27 cellular contexts compared by ENCODE assay signal in the genomic region with DNA sequence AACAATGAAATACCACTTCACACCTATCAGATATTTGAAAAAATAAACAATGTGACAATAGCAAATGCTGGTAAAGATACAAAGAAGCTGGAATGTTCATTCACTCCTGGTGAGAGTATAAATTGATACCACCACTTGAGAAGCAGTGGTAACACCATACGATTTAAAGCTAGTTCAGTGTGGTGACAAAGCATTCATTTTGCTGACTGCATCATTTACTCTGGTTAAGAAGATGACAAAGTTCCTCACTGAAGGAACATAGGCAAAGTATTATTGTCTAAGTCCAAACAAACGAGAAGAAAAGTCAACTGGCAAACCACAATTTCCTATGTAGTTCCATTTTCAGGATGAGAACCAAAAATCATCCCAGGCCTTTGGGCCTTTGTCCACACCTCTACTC.
"Had no signal": no experiment of that assay in that cellular context is flagged by ENCODE, and none has a peak within 500 bp of the region (broad histone marks: within the 10 kb centered on the region; RNA-seq: fewer than 3 reads in every experiment).

No MANE protein-coding gene starts in this region.

- H3K27ac ChIP-seq: epithelial cell of prostate, gastrocnemius medialis, heart left ventricle, hepatocyte, neutrophil, pancreas, stomach, testis, tibial artery had no signal

- H3K9me3 ChIP-seq: gastrocnemius medialis, mucosa of descending colon, neutrophil, pancreas, stomach, testis, tibial artery had no signal

- H3K4me1 ChIP-seq: gastrocnemius medialis, heart left ventricle, pancreas, stomach, testis, tibial artery had no signal

- H3K4me2 ChIP-seq: hepatocyte, smooth muscle cell had no signal

- H2AFZ ChIP-seq: hepatocyte had no signal

- H3K36me3 ChIP-seq: gastrocnemius medialis, heart left ventricle, neutrophil, pancreas, stomach, tibial artery had no signal

- DNase-seq: cortex of kidney; effector CD8-positive, alpha-beta T cell; endodermal cell; foreskin fibroblast; gastrocnemius medialis; heart left ventricle; kidney; mucosa of descending colon; naive B cell; pancreas; stimulated activated CD4-positive, alpha-beta T cell treated with anti-CD3 and anti-CD28 coated beads, Interleukin-12 subunit alpha, Interleukin-12 subunit beta, amount 100 ng/mL, for 4 hours; stimulated activated CD4-positive, alpha-beta T cell treated with anti-CD3 and anti-CD28 coated beads, Interleukin-1b, Interleukin-23, amount 100 ng/mL, for 48 hours; stimulated activated CD4-positive, alpha-beta T cell treated with anti-CD3 and anti-CD28 coated beads, Interleukin-4, amount 100 ng/mL, for 1 hour; stimulated activated CD8-positive, alpha-beta memory T cell treated with anti-CD3 and anti-CD28 coated beads, Interleukin-4, amount 100 ng/mL, for 48 hours; stimulated activated naive CD4-positive, alpha-beta T cell treated with Interleukin-2 at 50 U/mL for 16 hours; stomach; testis; tibial artery had no signal

- H3K79me2 ChIP-seq: hepatocyte had no signal

- FAIRE-seq: kidney had no signal

- H3K4me3 ChIP-seq: gastrocnemius medialis, heart left ventricle, hepatocyte, lung, mucosa of descending colon, pancreas, smooth muscle cell, stomach, testis, tibial artery had no signal

- H3K27me3 ChIP-seq: hepatocyte, neutrophil, stomach, testis, tibial artery had no signal

- ATAC-seq: esophagus mucosa; gastrocnemius medialis; heart left ventricle; left lobe of liver; mucosa of descending colon; natural killer cell treated with Interleukin-12 subunit alpha and Interleukin-12 subunit beta and Interleukin-15 and Interleukin-18, amount 100 ng/mL, for 72 hours; pancreas; sciatic nerve had no signal
